ENCODE assay signal across 9 cellular contexts in genomic region chr2:231785413-231785812, GRCh38. TPM values are rescaled to one million over a fixed set of nuclear protein-coding genes. Genes with fewer than 3 reads are reported as not detected.
DNase-seq lines count a peak whose midpoint lies in the region; ATAC-seq and TF ChIP-seq lines count a peak whose summit lies in the region.
"Had no signal": no experiment of that assay in that cellular context is flagged by ENCODE, and none has a peak within 500 bp of the region (broad histone marks: within the 10 kb centered on the region; RNA-seq: fewer than 3 reads in every experiment).

No MANE protein-coding gene starts in this region.

- H3K27ac Mint-ChIP-seq in activated naive CD4-positive, alpha-beta T cell treated with anti-CD3 and anti-CD28 coated beads, Interleukin-2, amount 50 U/mL, for 24 hours: peak overlapping the region; percentile 94
- H3K27ac Mint-ChIP-seq in activated CD4-positive, alpha-beta memory T cell treated with anti-CD3 and anti-CD28 coated beads for 36 hours: peak overlapping the region; percentile 88

- H3K9me3 ChIP-seq in iPS-20b (ENCODE audit: insufficient read depth, low read depth, low read length): no peaks in the 10 kb centered on the region
- H3K9me3 ChIP-seq in upper lobe of right lung: no peaks in the 10 kb centered on the region
- H3K9me3 ChIP-seq: suprapubic skin had no signal

- peak overlapping the region; percentile 92 for H3K9ac ChIP-seq in iPS-20b (ENCODE audit: low read depth, low read length)

- H3K4me1 Mint-ChIP-seq in activated naive CD4-positive, alpha-beta T cell treated with anti-CD3 and anti-CD28 coated beads, Interleukin-2, amount 50 U/mL, for 24 hours: peaks cover 72% of the 10 kb centered on the region
- peaks cover 67% of the 10 kb centered on the region for H3K4me1 Mint-ChIP-seq in activated CD4-positive, alpha-beta memory T cell treated with anti-CD3 and anti-CD28 coated beads for 36 hours (ENCODE audit: low read depth)

- H3K4me3 Mint-ChIP-seq in activated naive CD4-positive, alpha-beta T cell treated with anti-CD3 and anti-CD28 coated beads, Interleukin-2, amount 50 U/mL, for 24 hours: peak overlapping the region; percentile 97
- peak overlapping the region; percentile 79 for H3K4me3 Mint-ChIP-seq in activated CD4-positive, alpha-beta memory T cell treated with anti-CD3 and anti-CD28 coated beads for 36 hours

- no peaks in the 10 kb centered on the region for H3K9me3 Mint-ChIP-seq in activated naive CD4-positive, alpha-beta T cell treated with anti-CD3 and anti-CD28 coated beads, Interleukin-2, amount 50 U/mL, for 24 hours
- no peaks in the 10 kb centered on the region for H3K9me3 Mint-ChIP-seq in activated CD4-positive, alpha-beta memory T cell treated with anti-CD3 and anti-CD28 coated beads for 36 hours

- H3K36me3 Mint-ChIP-seq in activated naive CD4-positive, alpha-beta T cell treated with anti-CD3 and anti-CD28 coated beads, Interleukin-2, amount 50 U/mL, for 24 hours: peaks cover 5% of the 10 kb centered on the region
- H3K36me3 Mint-ChIP-seq in activated CD4-positive, alpha-beta memory T cell treated with anti-CD3 and anti-CD28 coated beads for 36 hours: peaks cover 6% of the 10 kb centered on the region

- ATAC-seq in upper lobe of right lung (no peak), GM21619 (IDR thresholded peaks at IDR 0.05; ENCODE audit: unreplicated experiment) (no peak)

- intact Hi-C loops in activated CD4-positive, alpha-beta memory T cell treated with anti-CD3 and anti-CD28 coated beads for 36 hours (cut with micrococcal nuclease): loop anchor here (10.0 kb wide), 2 partner anchors 529 to 769 kb away; partner anchors contain the start of genes EIF4E2 and TIGD1
- intact Hi-C loops in upper lobe of right lung (cut with DNase I): no loop called here

- H3K36me3 ChIP-seq in iPS-20b (ENCODE audit: insufficient read depth, low read depth, low read length) (peaks cover 21% of the 10 kb centered on the region; the same call in 1 of the 2 replicates), upper lobe of right lung (peaks cover 19% of the 10 kb centered on the region)

- H3K4me3 ChIP-seq in iPS-20b (ENCODE audit: low read length): peak overlapping the region; percentile 77
- H3K4me3 ChIP-seq in upper lobe of right lung: no peak overlapping the region

- POLR2A ChIA-PET in activated CD4-positive, alpha-beta memory T cell treated with anti-CD3 and anti-CD28 coated beads for 36 hours (lab: Charles Lee): interaction anchor here (1.0 kb wide), 1 partner anchor 72 kb away, joined by 3 read pairs; no protein-coding TSS in a partner anchor

- no peak for TF ChIP-seq CTCF in upper lobe of right lung (IDR thresholded peaks at IDR 0.05)

- H3K27me3 ChIP-seq in iPS-20b (ENCODE audit: insufficient read depth, low read length) (peaks cover under 1% of the 10 kb centered on the region), upper lobe of right lung (no peaks in the 10 kb centered on the region)
- H3K27me3 ChIP-seq: suprapubic skin had no signal

- DNase-seq in activated naive CD4-positive, alpha-beta T cell treated with Interleukin-2 at 50 U/mL for 16 hours: no peak
- no peak for DNase-seq in activated CD4-positive, alpha-beta memory T cell treated with anti-CD3 and anti-CD28 coated beads for 36 hours
- no peak for DNase-seq in upper lobe of right lung
- DNase-seq in NOMO-1 treated with DMSO at 0.1 percent for 48 hours (lab: John Stamatoyannopoulos, UW; ENCODE audit: unreplicated experiment): no peak
- DNase-seq in SKM-1 treated with dmso at 0.1 percent for 144 hours (lab: John Stamatoyannopoulos, UW; ENCODE audit: unreplicated experiment): no peak

- CTCF ChIA-PET in activated CD4-positive, alpha-beta memory T cell treated with anti-CD3 and anti-CD28 coated beads for 36 hours (lab: Charles Lee): interaction anchor here (1.1 to 3.2 kb wide), 7 partner anchors 10 to 530 kb away, joined by 3 to 18 read pairs (median 10); partner anchors contain the start of gene PTMA

- no peaks in the 10 kb centered on the region for H3K27me3 Mint-ChIP-seq in activated naive CD4-positive, alpha-beta T cell treated with anti-CD3 and anti-CD28 coated beads, Interleukin-2, amount 50 U/mL, for 24 hours
- no peaks in the 10 kb centered on the region for H3K27me3 Mint-ChIP-seq in activated CD4-positive, alpha-beta memory T cell treated with anti-CD3 and anti-CD28 coated beads for 36 hours

- H3K27ac ChIP-seq in iPS-20b (ENCODE audit: low read length) (peak overlapping the region; percentile 92), upper lobe of right lung (peak overlapping the region; percentile 69)

- H3K4me1 ChIP-seq in iPS-20b (ENCODE audit: insufficient read depth, low read length) (peaks cover 16% of the 10 kb centered on the region), upper lobe of right lung (peaks cover 37% of the 10 kb centered on the region)

RNA-seq across cellular contexts. Expression of gene COPS7B, which starts 0.8 kb away (rescaled TPM):
- total RNA-seq in activated CD4-positive, alpha-beta memory T cell treated with anti-CD3 and anti-CD28 coated beads for 36 hours: 10 to 100 TPM; 47.1 to 50.6 TPM
- total RNA-seq in upper lobe of right lung: 34.8 TPM

RNA-seq across cellular contexts. Expression of gene PDE6D, which starts 4.3 kb away (rescaled TPM):
- 10 to 100 TPM; 29.5 to 31.1 TPM for total RNA-seq in activated CD4-positive, alpha-beta memory T cell treated with anti-CD3 and anti-CD28 coated beads for 36 hours
- 18.7 TPM for total RNA-seq in upper lobe of right lung
